Comparison of ENCODE assay signal across 8 cellular contexts in the genomic region with DNA sequence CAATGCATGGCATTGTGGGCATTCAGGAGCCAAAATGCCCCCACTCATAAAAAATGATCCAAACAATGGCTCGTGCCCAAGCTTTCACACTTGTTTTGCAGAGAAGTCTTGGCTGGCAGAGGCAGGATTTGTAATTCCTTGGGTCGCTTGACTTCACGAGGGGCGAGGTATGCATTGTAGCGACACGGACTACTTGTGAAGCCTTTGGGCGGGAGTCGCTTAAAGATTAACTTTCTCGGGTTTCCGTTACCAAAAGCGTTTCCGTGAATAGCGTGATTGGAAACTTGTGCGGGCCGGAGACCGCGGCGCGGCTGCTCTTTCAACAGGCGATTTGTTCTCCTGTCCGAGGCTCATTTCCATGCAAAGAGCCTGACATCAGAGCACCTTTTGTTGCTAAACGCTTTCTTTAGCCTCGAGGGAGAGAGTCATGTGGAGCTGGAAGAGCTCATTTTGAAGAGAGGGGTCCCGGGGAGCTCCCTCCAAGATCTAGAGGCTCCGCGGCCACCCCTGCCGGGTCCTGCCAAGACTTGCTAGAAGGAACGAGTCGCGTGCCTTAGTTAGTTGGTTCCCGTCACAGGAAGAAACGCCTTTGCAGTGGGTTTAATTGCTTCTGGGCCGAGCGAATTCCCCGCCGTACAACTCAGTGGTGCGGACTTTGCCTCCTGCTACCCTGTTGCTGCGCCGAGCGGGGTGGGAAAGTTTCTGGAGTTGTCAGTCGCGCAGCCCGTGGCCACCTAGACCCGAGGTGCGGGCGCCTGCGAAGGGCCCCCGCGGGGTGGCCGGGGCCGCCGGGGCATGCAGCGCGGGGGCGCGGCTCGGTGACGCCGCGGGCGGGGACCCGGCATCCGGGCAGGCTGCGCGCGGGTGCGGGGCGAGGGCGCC. TPM values are rescaled to one million over a fixed set of nuclear protein-coding genes. Genes with fewer than 3 reads are reported as not detected.
DNase-seq lines count a peak whose midpoint lies in the region; ATAC-seq and TF ChIP-seq lines count a peak whose summit lies in the region.

TSS of gene SASH1 (plus strand) at position 693 of the 882 bp plus-strand sequence. CDS start 230 bp downstream, outside the sequence.

- no CpG with 5 or more reads among the region's 69 CpGs for WGBS in iPS DF 6.9 (ENCODE audit: insufficient coverage, insufficient read length)

- H3K27me3 ChIP-seq in RWPE2 (ENCODE audit: insufficient read depth, poor library complexity, severe bottlenecking): no peaks in the 10 kb centered on the region
- no peaks in the 10 kb centered on the region for H3K27me3 ChIP-seq in breast epithelium
- H3K27me3 ChIP-seq in iPS DF 6.9 (ENCODE audit: control insufficient read depth, insufficient read depth, low read length): no peaks in the 10 kb centered on the region

- H3K4me1 ChIP-seq in RWPE2 (ENCODE audit: insufficient read depth, poor library complexity, severe bottlenecking): peaks cover 18% of the 10 kb centered on the region
- H3K4me1 ChIP-seq in breast epithelium: no peaks in the 10 kb centered on the region
- H3K4me1 ChIP-seq in iPS DF 6.9 (ENCODE audit: control insufficient read depth, insufficient read depth, low read length): peaks cover 6% of the 10 kb centered on the region; the same call in 1 of the 2 replicates

- H3K4me3 ChIP-seq in RWPE2 (ENCODE audit: severe bottlenecking): peak within 1 kb of the TSS; percentile 74
- peak within 1 kb of the TSS; percentile 72 to 88 (median 72) for H3K4me3 ChIP-seq in breast epithelium
- peak within 1 kb of the TSS; percentile 74; the same call in 1 of the 2 replicates for H3K4me3 ChIP-seq in iPS DF 6.9 (ENCODE audit: low read length)

- TF ChIP-seq POLR2A in breast epithelium (IDR thresholded peaks at IDR 0.05): no peak
- no peak for TF ChIP-seq POLR2A in erythroblast (IDR thresholded peaks at IDR 0.05; ENCODE audit: low read length)

- intact Hi-C loops in breast epithelium (cut with DNase I; ENCODE audit: low total_unique reads): no loop called here

- H3K27ac ChIP-seq in RWPE2 (ENCODE audit: poor library complexity, severe bottlenecking): peak within 1 kb of the TSS; percentile 62
- peak within 1 kb of the TSS; percentile 95 for H3K27ac ChIP-seq in breast epithelium
- H3K27ac ChIP-seq in iPS DF 6.9 (ENCODE audit: low read length): peak within 1 kb of the TSS; percentile 14

- DNase-seq in Caki2 (ENCODE audit: low read depth) (peak; percentile 87), HT-29 (ENCODE audit: low spot score) (peak; percentile 81), RWPE2 (ENCODE audit: low spot score) (peak; percentile 78), breast epithelium (ENCODE audit: low spot score in 2 of 2) (peak; percentile 60 to 64), iPS DF 6.9 (ENCODE audit: low read depth, low spot score) (peak; percentile 78), putamen (ENCODE audit: low spot score) (peak; percentile 76), erythroblast (lab: John Stamatoyannopoulos, UW) (no peak)

- H3K9me3 ChIP-seq in RWPE2 (ENCODE audit: severe bottlenecking) (no peaks in the 10 kb centered on the region), breast epithelium (no peaks in the 10 kb centered on the region), iPS DF 6.9 (ENCODE audit: control insufficient read depth, insufficient read depth, low read length) (no peaks in the 10 kb centered on the region)

- H3K36me3 ChIP-seq in RWPE2 (ENCODE audit: low read depth) (no peaks in the 10 kb centered on the region), breast epithelium (no peaks in the 10 kb centered on the region), iPS DF 6.9 (ENCODE audit: control insufficient read depth, insufficient read depth, low read length) (no peaks in the 10 kb centered on the region)

- peak; percentile 60 for ATAC-seq in GM21381 (IDR thresholded peaks at IDR 0.05; ENCODE audit: unreplicated experiment)
- peak; percentile 80 for ATAC-seq in RWPE2 (ENCODE audit: low read depth)

- TF ChIP-seq CTCF in RWPE2 (IDR thresholded peaks at IDR 0.05; ENCODE audit: poor library complexity, severe bottlenecking): no peak
- no peak for TF ChIP-seq CTCF in breast epithelium (IDR thresholded peaks at IDR 0.05)

- in situ Hi-C loops in Caki2 (cut with HindIII; ENCODE audit: low pct_unique_long_range_greater_than_20kb, low sequenced_read_pairs): no loop called here

RNA-seq across cellular contexts. Expression of gene SASH1, which starts in this region (rescaled TPM):
- total RNA-seq in Caki2 (2014; rRNA removed; shearing (Covaris generic); ENCODE audit: low replicate concordance): 4.4 and 6.1 TPM in 2 replicates
- total RNA-seq in HT-29 (2014; rRNA removed; shearing (Covaris generic)): 8.9 and 10.2 TPM in 2 replicates
- total RNA-seq in breast epithelium: 100 to 1,000 TPM; 107 to 304 (median 145) TPM

Comparison
In these comparisons a context has a peak if more than half of its experiments do, and no peak if none do; other contexts are left out.
1. DNase-seq: peak in Caki2 (single experiment), HT-29 (single experiment), RWPE2 (single experiment), breast epithelium (2 of 2), iPS DF 6.9 (single experiment) and putamen (single experiment); none in erythroblast (0 of 2).
2. H3K27ac ChIP-seq: peak in every context shown above with its lines; median percentile 95 in breast epithelium; 62 in RWPE2; 14 in iPS DF 6.9.
3. Peak in every context shown above with its lines, with median percentiles within 50 percentile points of each other: H3K4me3 ChIP-seq.